ENCODE assay signal across 1 cellular context in the genomic region with DNA sequence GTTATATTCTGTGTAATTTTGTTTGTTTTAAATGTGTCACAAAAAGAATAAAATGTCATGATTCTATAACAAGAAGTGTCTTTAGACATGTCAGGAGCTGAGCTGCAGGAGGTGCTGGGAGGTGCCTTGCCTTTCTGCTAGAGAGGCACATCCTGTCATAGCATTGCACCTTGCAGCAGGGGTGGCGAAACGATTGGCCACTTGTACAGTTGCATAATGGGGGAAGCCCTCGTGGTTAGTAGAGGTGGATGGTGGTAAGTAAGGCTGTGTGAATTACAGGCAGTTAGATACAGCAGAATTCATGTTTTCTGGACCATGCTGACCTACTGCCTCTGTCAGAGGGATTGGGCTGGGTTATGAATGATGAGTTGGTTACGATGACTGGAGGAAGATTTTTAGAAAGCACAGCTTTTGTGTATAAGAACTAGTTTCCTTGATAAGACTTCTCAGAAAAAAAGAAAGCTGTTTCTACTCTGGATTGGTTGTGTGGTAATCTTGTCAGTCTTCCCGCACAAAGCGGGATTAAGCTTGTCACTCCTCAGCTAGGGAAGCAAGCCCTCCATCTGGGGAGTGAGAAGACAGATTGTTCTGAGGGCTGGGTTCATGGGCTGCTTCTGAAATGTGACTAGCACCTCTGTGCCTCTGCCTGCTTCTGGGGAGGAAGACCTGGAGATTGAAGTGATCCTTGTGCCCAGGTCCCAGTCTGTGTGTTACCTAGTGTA.
TF ChIP-seq lines count a peak whose summit lies in the region.

No MANE protein-coding gene starts in this region.

TF ChIP-seq in IMR-90, 13 proteins besides CTCF, POLR2A, EP300 and RAD21:
- TF ChIP-seq, protein P1, sequence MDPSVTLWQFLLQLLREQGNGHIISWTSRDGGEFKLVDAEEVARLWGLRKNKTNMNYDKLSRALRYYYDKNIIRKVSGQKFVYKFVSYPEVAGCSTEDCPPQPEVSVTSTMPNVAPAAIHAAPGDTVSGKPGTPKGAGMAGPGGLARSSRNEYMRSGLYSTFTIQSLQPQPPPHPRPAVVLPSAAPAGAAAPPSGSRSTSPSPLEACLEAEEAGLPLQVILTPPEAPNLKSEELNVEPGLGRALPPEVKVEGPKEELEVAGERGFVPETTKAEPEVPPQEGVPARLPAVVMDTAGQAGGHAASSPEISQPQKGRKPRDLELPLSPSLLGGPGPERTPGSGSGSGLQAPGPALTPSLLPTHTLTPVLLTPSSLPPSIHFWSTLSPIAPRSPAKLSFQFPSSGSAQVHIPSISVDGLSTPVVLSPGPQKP (IDR thresholded peaks at IDR 0.05; ENCODE audit: borderline replicate concordance, low read depth, low read length): no peak
- TF ChIP-seq MXI1 (IDR thresholded peaks at IDR 0.05; ENCODE audit: borderline replicate concordance, low read depth, low read length) (no peak), BHLHE40 (IDR thresholded peaks at IDR 0.05; ENCODE audit: low read depth, low read length) (no peak), RFX5 (IDR thresholded peaks at IDR 0.05; ENCODE audit: low read depth, low read length) (no peak), SMC3 (IDR thresholded peaks at IDR 0.05; ENCODE audit: low read depth, low read length) (no peak), CEBPB (IDR thresholded peaks at IDR 0.05; ENCODE audit: low read depth, low read length) (no peak), MAFK (IDR thresholded peaks at IDR 0.05; ENCODE audit: low read depth, low read length) (no peak), CHD1 (IDR thresholded peaks at IDR 0.05; ENCODE audit: low read depth, low read length) (no peak), MAZ (IDR thresholded peaks at IDR 0.05; ENCODE audit: borderline replicate concordance, low read depth, low read length) (no peak), RCOR1 (IDR thresholded peaks at IDR 0.05; ENCODE audit: insufficient replicate concordance, low read length) (no peak), NFE2L2 (IDR thresholded peaks at IDR 0.05; ENCODE audit: low read depth, low read length) (no peak), FOS (IDR thresholded peaks at IDR 0.05; ENCODE audit: low read depth, low read length) (no peak)
- TF ChIP-seq, protein P2, sequence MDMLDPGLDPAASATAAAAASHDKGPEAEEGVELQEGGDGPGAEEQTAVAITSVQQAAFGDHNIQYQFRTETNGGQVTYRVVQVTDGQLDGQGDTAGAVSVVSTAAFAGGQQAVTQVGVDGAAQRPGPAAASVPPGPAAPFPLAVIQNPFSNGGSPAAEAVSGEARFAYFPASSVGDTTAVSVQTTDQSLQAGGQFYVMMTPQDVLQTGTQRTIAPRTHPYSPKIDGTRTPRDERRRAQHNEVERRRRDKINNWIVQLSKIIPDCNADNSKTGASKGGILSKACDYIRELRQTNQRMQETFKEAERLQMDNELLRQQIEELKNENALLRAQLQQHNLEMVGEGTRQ (IDR thresholded peaks at IDR 0.05; ENCODE audit: low read depth, low read length): no peak
